ENCODE assay signal across 11 cellular contexts in genomic region chr14:23141706-23142467, GRCh38. TPM values are rescaled to one million over a fixed set of nuclear protein-coding genes. Genes with fewer than 3 reads are reported as not detected.
A peak's percentile ranks its signal among the peaks of the same experiment; 100 is the strongest.
DNase-seq lines count a peak whose midpoint lies in the region; ATAC-seq and TF ChIP-seq lines count a peak whose summit lies in the region.
"Had no signal": no experiment of that assay in that cellular context is flagged by ENCODE, and none has a peak within 500 bp of the region (broad histone marks: within the 10 kb centered on the region; RNA-seq: fewer than 3 reads in every experiment).

No MANE protein-coding gene starts in this region.

- no peak for TF ChIP-seq POLR2A in esophagus squamous epithelium (IDR thresholded peaks at IDR 0.05)

- H3K27ac ChIP-seq in esophagus squamous epithelium = peak overlapping the region; percentile 33 to 98 (median 83)

- 31 to 53% methylated on average over 6 to 7 of the region's 7 CpGs for WGBS in esophagus squamous epithelium, 2 donors

- H3K4me1 ChIP-seq in esophagus squamous epithelium = peaks cover 23 to 73% (median 35%) of the 10 kb centered on the region in 3 donors

- peaks cover 5 to 40% (median 15%) of the 10 kb centered on the region in 3 donors for H3K36me3 ChIP-seq in esophagus squamous epithelium

- no peak overlapping the region for H3K4me3 ChIP-seq in esophagus squamous epithelium

- ATAC-seq in omental fat pad (ENCODE audit: low FRiP score) (peak; percentile 20), HG02840 (IDR thresholded peaks at IDR 0.05; ENCODE audit: low FRiP score, unreplicated experiment) (no peak)

- intact Hi-C loops in esophagus squamous epithelium (cut with DNase I) = no loop called here

- TF ChIP-seq CTCF in esophagus squamous epithelium (IDR thresholded peaks at IDR 0.05) (no peak), omental fat pad (IDR thresholded peaks at IDR 0.05) (no peak), GM13977 (IDR thresholded peaks at IDR 0.05; ENCODE audit: extremely low read depth, insufficient read depth, missing control alignments) (no peak)

- no peaks in the 10 kb centered on the region for H3K27me3 ChIP-seq in esophagus squamous epithelium

- H3K9me3 ChIP-seq in esophagus squamous epithelium = no peaks in the 10 kb centered on the region

- DNase-seq in COLO829 (ENCODE audit: low spot score) (peak; percentile 87), NCI-H446 treated with DMSO at 0.1 percent for 48 hours (lab: John Stamatoyannopoulos, UW) (peak; percentile 36), esophagus squamous epithelium (lab: John Stamatoyannopoulos, UW) (no peak), omental fat pad (ENCODE audit: low spot score) (no peak), activated gamma-delta T cell (lab: John Stamatoyannopoulos, UW) (no peak), GM13977 (ENCODE audit: low spot score) (no peak)
- no peak for DNase-seq in effector CD4-positive, alpha-beta T cell
- DNase-seq: activated B cell treated with CpG ODN at 0.5 μM for 24 hours, NCI-H2107 had no signal

- in situ Hi-C loops in GM13977 (cut with MboI; ENCODE audit: low pct_unique_long_range_greater_than_20kb, low sequenced_read_pairs, unreplicated experiment) = no loop called here

RNA-seq across cellular contexts. Expression of gene CEBPE, which starts 22.8 kb away (rescaled TPM):
- total RNA-seq in esophagus squamous epithelium (not detected), omental fat pad (1 to 10 TPM in 1 of 4 donors, under 1 TPM in 2, not detected in 1; 0.36 to 2.7 (median 0.37) TPM)
- total RNA-seq: urinary bladder had no signal

RNA-seq across cellular contexts. Expression of gene CIROP, which starts 37.1 kb away (rescaled TPM):
- total RNA-seq in esophagus squamous epithelium = under 1 TPM in 1 of 4 donors, not detected in 3; 0.38 TPM
- total RNA-seq in omental fat pad = under 1 TPM in 1 of 4 donors, not detected in 3; 0.25 TPM
- total RNA-seq: activated B cell treated with CpG ODN at 0.5 μM for 24 hours, urinary bladder had no signal

RNA-seq across cellular contexts. Expression of gene SLC7A8, which starts 41.6 kb away (rescaled TPM):
- total RNA-seq in esophagus squamous epithelium (10 to 100 TPM; 22.2 to 58.0 (median 39.8) TPM), omental fat pad (100 to 1,000 TPM in 1 of 4 donors, 10 to 100 TPM in 3; 40.2 to 106 (median 92.1) TPM)

RNA-seq across cellular contexts. Expression of gene C14orf119, which starts 46.6 kb away (rescaled TPM):
- 10 to 100 TPM; 17.5 to 42.0 (median 31.0) TPM for total RNA-seq in esophagus squamous epithelium
- 10 to 100 TPM; 39.2 to 46.7 (median 43.6) TPM for total RNA-seq in omental fat pad

RNA-seq across cellular contexts. Expression of gene ACIN1, which starts 47.0 kb away (rescaled TPM):
- 100 to 1,000 TPM in 1 of 4 donors, 10 to 100 TPM in 3; 51.4 to 107 (median 83.0) TPM for total RNA-seq in esophagus squamous epithelium
- 100 to 1,000 TPM in 3 of 4 donors, 10 to 100 TPM in 1; 85.6 to 143 (median 120) TPM for total RNA-seq in omental fat pad

Comparison
In these comparisons a context has a peak if more than half of its experiments do, and no peak if none do; other contexts are left out.
1. DNase-seq: peak in COLO829 (single experiment) and NCI-H446 treated with DMSO at 0.1 percent for 48 hours (single experiment); none in esophagus squamous epithelium (single experiment), omental fat pad (single experiment), activated gamma-delta T cell (single experiment), effector CD4-positive, alpha-beta T cell (single experiment) and GM13977 (single experiment).